Comparison of ENCODE assay signal across 11 cellular contexts in the genomic region with DNA sequence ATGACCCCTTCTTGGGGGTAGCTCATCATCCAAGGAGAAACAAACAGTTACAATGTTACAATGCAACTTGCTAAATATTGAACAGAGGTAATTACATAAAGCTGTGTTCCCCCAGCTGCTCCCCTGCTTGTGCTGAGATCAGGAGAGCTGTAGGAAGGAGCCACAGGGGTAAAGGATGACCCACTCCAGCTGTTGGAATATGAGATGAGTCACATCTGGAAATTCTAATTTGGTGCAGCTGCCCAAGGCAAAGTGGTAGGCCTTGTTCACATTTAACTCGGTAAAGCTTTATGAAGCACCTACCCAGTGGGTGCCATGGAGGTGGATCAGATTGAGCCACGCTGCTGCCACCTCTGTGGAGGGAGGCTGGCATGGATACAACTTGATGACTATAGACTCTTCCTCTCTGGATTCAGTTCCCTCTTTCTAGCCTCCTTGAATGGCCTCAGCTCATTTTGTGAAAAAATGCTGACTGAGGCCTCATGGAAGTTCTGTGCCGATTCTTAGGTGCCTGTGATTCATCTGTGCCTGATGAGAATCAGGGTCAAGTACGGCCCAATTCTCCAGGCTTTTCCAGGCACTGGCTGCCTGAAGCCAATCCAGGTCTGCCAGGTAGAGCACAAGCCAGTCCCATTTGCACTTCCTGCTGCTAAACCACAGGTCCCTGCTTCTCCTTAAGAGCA. TPM values are rescaled to one million over a fixed set of nuclear protein-coding genes. Genes with fewer than 3 reads are reported as not detected.
DNase-seq lines count a peak whose midpoint lies in the region.
"Had no signal": no experiment of that assay in that cellular context is flagged by ENCODE, and none has a peak within 500 bp of the region (broad histone marks: within the 10 kb centered on the region; RNA-seq: fewer than 3 reads in every experiment).

No MANE protein-coding gene starts in this region.

- H3K9me3 ChIP-seq in MG63: no peaks in the 10 kb centered on the region
- H3K9me3 ChIP-seq: tibial artery had no signal

- DNase-seq in MG63 (peak; percentile 28), dedifferentiated amniotic fluid mesenchymal stem cell (ENCODE audit: extremely low spot score) (peak; percentile 31), renal cortical epithelial cell (ENCODE audit: low read depth) (peak; percentile 29), DMS53 treated with DMSO at 0.1 percent for 48 hours (lab: John Stamatoyannopoulos, UW; ENCODE audit: unreplicated experiment) (no peak), SHP77 treated with DMSO at 0.1 percent for 48 hours (lab: John Stamatoyannopoulos, UW) (no peak), HPDE6-E6E7 (ENCODE audit: extremely low spot score) (no peak)
- DNase-seq: activated CD8-positive, alpha-beta memory T cell treated with anti-CD3 and anti-CD28 coated beads, Interleukin-2, amount 50 U/mL, for 48 hours; brain microvascular endothelial cell; heart right ventricle; T-helper 17 cell; tibial artery had no signal

- no peaks in the 10 kb centered on the region for H3K27me3 ChIP-seq in MG63
- H3K27me3 ChIP-seq: brain microvascular endothelial cell, heart right ventricle, tibial artery had no signal

- no peak overlapping the region for H3K4me3 ChIP-seq in MG63
- H3K4me3 ChIP-seq: heart right ventricle, tibial artery had no signal

- peaks cover 53% of the 10 kb centered on the region for H3K36me3 ChIP-seq in MG63

RNA-seq across cellular contexts. Expression of a gene that starts 7.5 kb away (rescaled TPM):
- 6.5 and 9.1 TPM in 2 replicates for total RNA-seq in MG63 (2014; rRNA removed; shearing (Covaris generic); ENCODE audit: low replicate concordance)
- total RNA-seq in renal cortical epithelial cell: 4.0 and 4.5 TPM in 2 replicates

RNA-seq across cellular contexts. Expression of a gene that starts 17.2 kb away (rescaled TPM):
- total RNA-seq in MG63 (2014; rRNA removed; shearing (Covaris generic); ENCODE audit: low replicate concordance): 11.4 and 15.7 TPM in 2 replicates
- total RNA-seq in renal cortical epithelial cell: 3.5 and 9.1 TPM in 2 replicates

RNA-seq across cellular contexts. Expression of a gene that starts 31.2 kb away (rescaled TPM):
- total RNA-seq in MG63 (2014; rRNA removed; shearing (Covaris generic); ENCODE audit: low replicate concordance): 4.0 TPM in 2 replicates
- total RNA-seq in renal cortical epithelial cell: 5.3 and 7.1 TPM in 2 replicates

RNA-seq across cellular contexts. Expression of a gene that starts 44.6 kb away (rescaled TPM):
- 2.0 and 6.8 TPM in 2 replicates for total RNA-seq in MG63 (2014; rRNA removed; shearing (Covaris generic); ENCODE audit: low replicate concordance)
- 2.6 and 6.9 TPM in 2 replicates for total RNA-seq in renal cortical epithelial cell

RNA-seq across cellular contexts. Expression of a gene that starts 48.0 kb away (rescaled TPM):
- total RNA-seq in MG63 (2014; rRNA removed; shearing (Covaris generic); ENCODE audit: low replicate concordance): 1.7 and 5.3 TPM in 2 replicates
- 6.3 and 10.0 TPM in 2 replicates for total RNA-seq in renal cortical epithelial cell

Comparison
In these comparisons a context has a peak if more than half of its experiments do, and no peak if none do; other contexts are left out.
1. DNase-seq: peak in MG63 (single experiment), dedifferentiated amniotic fluid mesenchymal stem cell (single experiment) and renal cortical epithelial cell (single experiment); none in DMS53 treated with DMSO at 0.1 percent for 48 hours (single experiment), SHP77 treated with DMSO at 0.1 percent for 48 hours (single experiment) and HPDE6-E6E7 (single experiment).